ENCODE assay signal across 1 cellular context in the genomic region with DNA sequence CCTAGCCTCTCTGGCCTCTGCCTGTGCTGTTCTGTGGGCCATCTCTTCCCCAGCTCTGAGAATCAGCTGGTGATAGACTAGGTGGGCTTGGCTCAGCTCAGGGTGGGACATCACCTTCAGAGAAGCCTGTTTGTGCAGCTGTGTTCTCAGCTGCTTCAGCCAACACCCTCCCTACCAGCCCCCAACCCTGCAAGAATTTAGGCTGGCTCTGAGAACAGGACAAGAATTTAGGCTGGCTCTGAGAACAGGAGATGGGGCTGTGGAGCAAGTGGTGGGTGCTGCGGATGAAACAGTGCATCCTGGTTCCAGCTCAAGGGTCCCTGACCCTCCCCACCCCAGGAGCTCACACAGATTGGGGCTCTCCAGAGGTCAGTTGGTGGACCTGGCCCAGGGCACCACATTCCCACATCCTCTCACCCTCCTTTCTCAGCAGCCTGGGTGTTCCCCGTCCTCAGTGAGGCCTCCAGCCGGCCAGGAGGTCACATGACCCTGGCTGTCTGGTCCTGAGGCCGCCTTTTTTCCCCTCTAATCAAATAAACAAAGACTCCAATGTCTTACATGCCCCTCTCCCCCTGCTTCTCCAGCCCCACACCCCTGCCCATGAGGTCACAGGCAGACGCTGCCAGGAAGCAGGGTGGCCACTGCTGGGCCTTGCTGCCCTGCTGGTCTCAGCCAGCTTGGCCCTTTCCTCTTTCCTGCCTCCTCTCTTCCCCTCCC.
TF ChIP-seq lines count a peak whose summit lies in the region.

No MANE protein-coding gene starts in this region.

TF ChIP-seq in K562, 482 proteins besides CTCF, POLR2A, EP300 and RAD21 (continued from another document):
- TF ChIP-seq, protein P1, sequence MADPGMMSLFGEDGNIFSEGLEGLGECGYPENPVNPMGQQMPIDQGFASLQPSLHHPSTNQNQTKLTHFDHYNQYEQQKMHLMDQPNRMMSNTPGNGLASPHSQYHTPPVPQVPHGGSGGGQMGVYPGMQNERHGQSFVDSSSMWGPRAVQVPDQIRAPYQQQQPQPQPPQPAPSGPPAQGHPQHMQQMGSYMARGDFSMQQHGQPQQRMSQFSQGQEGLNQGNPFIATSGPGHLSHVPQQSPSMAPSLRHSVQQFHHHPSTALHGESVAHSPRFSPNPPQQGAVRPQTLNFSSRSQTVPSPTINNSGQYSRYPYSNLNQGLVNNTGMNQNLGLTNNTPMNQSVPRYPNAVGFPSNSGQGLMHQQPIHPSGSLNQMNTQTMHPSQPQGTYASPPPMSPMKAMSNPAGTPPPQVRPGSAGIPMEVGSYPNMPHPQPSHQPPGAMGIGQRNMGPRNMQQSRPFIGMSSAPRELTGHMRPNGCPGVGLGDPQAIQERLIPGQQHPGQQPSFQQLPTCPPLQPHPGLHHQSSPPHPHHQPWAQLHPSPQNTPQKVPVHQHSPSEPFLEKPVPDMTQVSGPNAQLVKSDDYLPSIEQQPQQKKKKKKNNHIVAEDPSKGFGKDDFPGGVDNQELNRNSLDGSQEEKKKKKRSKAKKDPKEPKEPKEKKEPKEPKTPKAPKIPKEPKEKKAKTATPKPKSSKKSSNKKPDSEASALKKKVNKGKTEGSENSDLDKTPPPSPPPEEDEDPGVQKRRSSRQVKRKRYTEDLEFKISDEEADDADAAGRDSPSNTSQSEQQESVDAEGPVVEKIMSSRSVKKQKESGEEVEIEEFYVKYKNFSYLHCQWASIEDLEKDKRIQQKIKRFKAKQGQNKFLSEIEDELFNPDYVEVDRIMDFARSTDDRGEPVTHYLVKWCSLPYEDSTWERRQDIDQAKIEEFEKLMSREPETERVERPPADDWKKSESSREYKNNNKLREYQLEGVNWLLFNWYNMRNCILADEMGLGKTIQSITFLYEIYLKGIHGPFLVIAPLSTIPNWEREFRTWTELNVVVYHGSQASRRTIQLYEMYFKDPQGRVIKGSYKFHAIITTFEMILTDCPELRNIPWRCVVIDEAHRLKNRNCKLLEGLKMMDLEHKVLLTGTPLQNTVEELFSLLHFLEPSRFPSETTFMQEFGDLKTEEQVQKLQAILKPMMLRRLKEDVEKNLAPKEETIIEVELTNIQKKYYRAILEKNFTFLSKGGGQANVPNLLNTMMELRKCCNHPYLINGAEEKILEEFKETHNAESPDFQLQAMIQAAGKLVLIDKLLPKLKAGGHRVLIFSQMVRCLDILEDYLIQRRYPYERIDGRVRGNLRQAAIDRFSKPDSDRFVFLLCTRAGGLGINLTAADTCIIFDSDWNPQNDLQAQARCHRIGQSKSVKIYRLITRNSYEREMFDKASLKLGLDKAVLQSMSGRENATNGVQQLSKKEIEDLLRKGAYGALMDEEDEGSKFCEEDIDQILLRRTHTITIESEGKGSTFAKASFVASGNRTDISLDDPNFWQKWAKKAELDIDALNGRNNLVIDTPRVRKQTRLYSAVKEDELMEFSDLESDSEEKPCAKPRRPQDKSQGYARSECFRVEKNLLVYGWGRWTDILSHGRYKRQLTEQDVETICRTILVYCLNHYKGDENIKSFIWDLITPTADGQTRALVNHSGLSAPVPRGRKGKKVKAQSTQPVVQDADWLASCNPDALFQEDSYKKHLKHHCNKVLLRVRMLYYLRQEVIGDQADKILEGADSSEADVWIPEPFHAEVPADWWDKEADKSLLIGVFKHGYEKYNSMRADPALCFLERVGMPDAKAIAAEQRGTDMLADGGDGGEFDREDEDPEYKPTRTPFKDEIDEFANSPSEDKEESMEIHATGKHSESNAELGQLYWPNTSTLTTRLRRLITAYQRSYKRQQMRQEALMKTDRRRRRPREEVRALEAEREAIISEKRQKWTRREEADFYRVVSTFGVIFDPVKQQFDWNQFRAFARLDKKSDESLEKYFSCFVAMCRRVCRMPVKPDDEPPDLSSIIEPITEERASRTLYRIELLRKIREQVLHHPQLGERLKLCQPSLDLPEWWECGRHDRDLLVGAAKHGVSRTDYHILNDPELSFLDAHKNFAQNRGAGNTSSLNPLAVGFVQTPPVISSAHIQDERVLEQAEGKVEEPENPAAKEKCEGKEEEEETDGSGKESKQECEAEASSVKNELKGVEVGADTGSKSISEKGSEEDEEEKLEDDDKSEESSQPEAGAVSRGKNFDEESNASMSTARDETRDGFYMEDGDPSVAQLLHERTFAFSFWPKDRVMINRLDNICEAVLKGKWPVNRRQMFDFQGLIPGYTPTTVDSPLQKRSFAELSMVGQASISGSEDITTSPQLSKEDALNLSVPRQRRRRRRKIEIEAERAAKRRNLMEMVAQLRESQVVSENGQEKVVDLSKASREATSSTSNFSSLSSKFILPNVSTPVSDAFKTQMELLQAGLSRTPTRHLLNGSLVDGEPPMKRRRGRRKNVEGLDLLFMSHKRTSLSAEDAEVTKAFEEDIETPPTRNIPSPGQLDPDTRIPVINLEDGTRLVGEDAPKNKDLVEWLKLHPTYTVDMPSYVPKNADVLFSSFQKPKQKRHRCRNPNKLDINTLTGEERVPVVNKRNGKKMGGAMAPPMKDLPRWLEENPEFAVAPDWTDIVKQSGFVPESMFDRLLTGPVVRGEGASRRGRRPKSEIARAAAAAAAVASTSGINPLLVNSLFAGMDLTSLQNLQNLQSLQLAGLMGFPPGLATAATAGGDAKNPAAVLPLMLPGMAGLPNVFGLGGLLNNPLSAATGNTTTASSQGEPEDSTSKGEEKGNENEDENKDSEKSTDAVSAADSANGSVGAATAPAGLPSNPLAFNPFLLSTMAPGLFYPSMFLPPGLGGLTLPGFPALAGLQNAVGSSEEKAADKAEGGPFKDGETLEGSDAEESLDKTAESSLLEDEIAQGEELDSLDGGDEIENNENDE (IDR thresholded peaks at IDR 0.05; ENCODE audit: low read depth, low read length) = no peak
- TF ChIP-seq CBFA2T2 (conservative IDR thresholded peaks at IDR 0.05) = 0 out of 2 replicates have a peak, but pooled peaks have one; percentile 10
- peak; percentile 67 for TF ChIP-seq RAD51 (IDR thresholded peaks at IDR 0.05; ENCODE audit: borderline replicate concordance, low read depth)
